In the genomic region with DNA sequence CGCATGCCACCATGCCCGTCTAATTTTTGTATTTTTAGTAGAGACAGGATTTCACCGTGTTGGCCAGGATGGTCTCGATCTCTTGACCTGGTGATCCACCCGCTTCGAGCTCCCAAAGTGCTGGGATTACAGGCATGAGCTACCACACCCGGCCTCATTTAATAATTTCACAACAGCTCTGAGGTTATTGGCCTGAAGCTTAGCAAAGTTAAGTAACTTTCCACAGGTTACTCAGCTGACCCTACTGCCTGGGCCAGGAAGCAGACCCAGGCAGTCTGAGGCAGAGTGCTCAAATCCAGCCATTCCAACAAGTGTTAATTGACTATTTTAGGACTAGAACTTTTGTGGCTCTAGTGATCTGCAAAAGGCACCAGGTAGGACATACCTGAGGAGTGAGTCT, we compare ENCODE assay signal across 29 cellular contexts.
"Had no signal": no experiment of that assay in that cellular context is flagged by ENCODE, and none has a peak within 500 bp of the region (broad histone marks: within the 10 kb centered on the region; RNA-seq: fewer than 3 reads in every experiment).

No MANE protein-coding gene starts in this region.

- ATAC-seq: activated CD8-positive, alpha-beta memory T cell treated with anti-CD3 and anti-CD28 coated beads, Interleukin-2, amount 10 ng/mL, durations not matched to agents 7 days and 5 days; body of pancreas; K562; Panc1 had no signal

- H3K4me3 ChIP-seq: body of pancreas, breast epithelium, K562, SJCRH30, SK-N-MC had no signal

- H3K27me3 ChIP-seq: body of pancreas, breast epithelium, SJCRH30 had no signal

- H3K27ac ChIP-seq: body of pancreas, breast epithelium, SJCRH30, SK-N-MC, WERI-Rb-1 had no signal

- H3K4me1 ChIP-seq: body of pancreas, breast epithelium, SJCRH30 had no signal

- DNase-seq: activated CD4-positive, alpha-beta memory T cell treated with anti-CD3 and anti-CD28 coated beads, Interleukin-2, amount 10 ng/mL, durations not matched to agents 7 days and 5 days; activated CD4-positive, alpha-beta T cell treated with anti-CD3 and anti-CD28 coated beads for 1 hour; activated CD4-positive, alpha-beta T cell treated with anti-CD3 and anti-CD28 coated beads for 48 hours; activated CD4-positive, CD25-positive, alpha-beta regulatory T cell; activated CD8-positive, alpha-beta memory T cell treated with anti-CD3 and anti-CD28 coated beads for 24 hours; activated CD8-positive, alpha-beta memory T cell treated with anti-CD3 and anti-CD28 coated beads, Interleukin-2, amount 10 ng/mL, durations not matched to agents 7 days and 5 days; activated CD8-positive, alpha-beta memory T cell treated with anti-CD3 and anti-CD28 coated beads, Interleukin-2, amount 50 U/mL, for 48 hours; activated effector memory CD4-positive, alpha-beta T cell treated with Interleukin-2 at 50 U/mL for 16 hours; activated naive CD4-positive, alpha-beta T cell treated with anti-CD3 and anti-CD28 coated beads, Interleukin-2, amount 50 U/mL, for 16 hours; activated naive CD8-positive, alpha-beta T cell treated with anti-CD3 and anti-CD28 coated beads, Interleukin-2, amount 10 ng/mL, durations not matched to agents 7 days and 5 days; activated T-cell treated with anti-CD3 and anti-CD28 coated beads, Interleukin-2, amount 50 U/mL, for 48 hours; body of pancreas; NCI-H1092 treated with DMSO at 0.1 percent for 48 hours; NCI-H1417 treated with DMSO at 0.1 percent for 48 hours; NCI-H187 treated with DMSO at 0.1 percent for 48 hours; NCI-H2081; NCI-H2171 treated with DMSO at 0.1 percent for 48 hours; NCI-H2227 treated with DMSO at 0.1 percent for 48 hours; NCI-H446 treated with DMSO at 0.1 percent for 48 hours; NCI-H524; SHP77; SJCRH30; T1000; WERI-Rb-1 had no signal

- H3K9me3 ChIP-seq: body of pancreas, breast epithelium, SJCRH30 had no signal

- FAIRE-seq: astrocyte, K562 had no signal
